Comparison of ENCODE assay signal across 8 cellular contexts in genomic region chr10:323651-324293, GRCh38.
DNase-seq lines count a peak whose midpoint lies in the region; ATAC-seq lines count a peak whose summit lies in the region.

No MANE protein-coding gene starts in this region.

- peak; percentile 95 for ATAC-seq in sciatic nerve

- no peaks in the 10 kb centered on the region for H3K27me3 ChIP-seq in MG63

- no peaks in the 10 kb centered on the region for H3K9me3 ChIP-seq in MG63

- peak overlapping the region; percentile 39 for H3K4me3 Mint-ChIP-seq in activated T-cell treated with anti-CD3 and anti-CD28 coated beads, Interleukin-2, amount 50 U/mL, for 24 hours

- H3K36me3 Mint-ChIP-seq in activated T-cell treated with anti-CD3 and anti-CD28 coated beads, Interleukin-2, amount 50 U/mL, for 24 hours (ENCODE audit: low read depth): peaks cover 2% of the 10 kb centered on the region

- H3K4me3 ChIP-seq in MG63: peak overlapping the region; percentile 4; the same call in 1 of the 2 replicates

- peaks cover 8% of the 10 kb centered on the region for H3K36me3 ChIP-seq in MG63

- no peaks in the 10 kb centered on the region for H3K9me3 Mint-ChIP-seq in activated T-cell treated with anti-CD3 and anti-CD28 coated beads, Interleukin-2, amount 50 U/mL, for 24 hours

- intact Hi-C loops in sciatic nerve (cut with DNase I): no loop called here

- DNase-seq in GDM1 (lab: John Stamatoyannopoulos, UW) (peak; percentile 23), GOT3 (lab: John Stamatoyannopoulos, UW) (peak; percentile 76), MG63 (peak; percentile 96), germinal center (ENCODE audit: low spot score) (peak; percentile 45), sciatic nerve (ENCODE audit: low spot score) (peak; percentile 86), C1 segment of cervical spinal cord (lab: John Stamatoyannopoulos, UW) (no peak), NCI-H1417 treated with DMSO at 0.1 percent for 48 hours (lab: John Stamatoyannopoulos, UW) (no peak)
- peak; percentile 58 for DNase-seq in activated T-cell treated with anti-CD3 and anti-CD28 coated beads, Interleukin-2, amount 50 U/mL, for 24 hours

- H3K27ac Mint-ChIP-seq in activated T-cell treated with anti-CD3 and anti-CD28 coated beads, Interleukin-2, amount 50 U/mL, for 24 hours: peak overlapping the region; percentile 29

- peaks cover 18% of the 10 kb centered on the region for H3K4me1 Mint-ChIP-seq in activated T-cell treated with anti-CD3 and anti-CD28 coated beads, Interleukin-2, amount 50 U/mL, for 24 hours (ENCODE audit: low read depth)

- no peaks in the 10 kb centered on the region for H3K27me3 Mint-ChIP-seq in activated T-cell treated with anti-CD3 and anti-CD28 coated beads, Interleukin-2, amount 50 U/mL, for 24 hours

Comparison
In these comparisons a context has a peak if more than half of its experiments do, and no peak if none do; other contexts are left out.
1. DNase-seq: peak in GDM1 (single experiment), GOT3 (single experiment), MG63 (single experiment), activated T-cell treated with anti-CD3 and anti-CD28 coated beads, Interleukin-2, amount 50 U/mL, for 24 hours (single experiment), germinal center (single experiment) and sciatic nerve (single experiment); none in C1 segment of cervical spinal cord (0 of 14) and NCI-H1417 treated with DMSO at 0.1 percent for 48 hours (single experiment).